In the genomic region with DNA sequence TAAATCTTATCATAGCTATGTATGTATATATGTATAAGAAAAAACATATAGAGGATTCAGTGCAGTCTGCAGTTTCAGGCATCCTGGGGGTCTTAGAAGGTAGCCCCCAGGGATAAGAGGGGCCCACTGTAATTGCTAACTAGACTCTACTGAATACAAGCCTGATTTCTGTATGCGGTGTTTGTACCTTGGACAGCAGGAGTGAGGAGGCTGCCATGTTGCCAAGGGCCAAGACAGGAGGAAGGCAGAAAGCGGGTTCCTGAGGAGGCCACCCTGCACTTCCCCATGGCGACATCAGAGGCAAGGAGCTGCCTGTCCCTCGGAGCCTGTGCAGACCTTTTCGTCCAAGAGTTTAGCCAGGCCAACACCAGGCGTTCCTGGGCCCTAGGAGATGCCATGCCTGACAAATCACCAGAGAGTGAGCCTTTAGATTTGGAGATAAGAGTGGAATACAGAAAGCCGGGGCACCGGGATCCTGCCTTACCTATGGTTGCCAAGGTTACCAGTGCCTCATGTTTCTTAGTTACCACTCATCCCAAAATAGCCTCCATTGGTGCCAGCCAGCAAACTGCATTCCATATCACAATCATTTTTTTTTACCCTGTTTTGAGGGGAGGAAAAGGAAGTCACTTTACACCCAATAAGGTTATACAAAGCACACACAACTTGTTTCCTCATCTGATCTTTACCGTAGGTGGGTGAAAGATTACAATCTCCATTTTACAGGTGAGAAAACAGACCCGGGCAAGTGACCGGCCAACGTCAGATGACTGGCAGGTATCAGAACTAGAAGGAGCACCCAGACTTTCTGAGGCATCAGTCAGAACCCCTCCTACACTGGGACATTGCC, we compare ENCODE assay signal across 21 cellular contexts. TPM values are rescaled to one million over a fixed set of nuclear protein-coding genes. Genes with fewer than 3 reads are reported as not detected.
"Had no signal": no experiment of that assay in that cellular context is flagged by ENCODE, and none has a peak within 500 bp of the region (broad histone marks: within the 10 kb centered on the region; RNA-seq: fewer than 3 reads in every experiment).

No MANE protein-coding gene starts in this region.

- H3K36me3 Mint-ChIP-seq: naive thymus-derived CD4-positive, alpha-beta T cell had no signal

- ATAC-seq: left lung; naive thymus-derived CD4-positive, alpha-beta T cell had no signal

- H3K27ac ChIP-seq: left lung, stomach, thoracic aorta had no signal

- H3K9me3 Mint-ChIP-seq: naive thymus-derived CD4-positive, alpha-beta T cell; neural crest cell had no signal

- H3K4me3 ChIP-seq: dorsolateral prefrontal cortex, heart right ventricle, left lung, lung, stomach, thoracic aorta had no signal

- H3K9me3 ChIP-seq: heart right ventricle, left lung, stomach, thoracic aorta had no signal

- H3K4me1 ChIP-seq: left lung had no signal

- H3K36me3 ChIP-seq: heart right ventricle, left lung, stomach, thoracic aorta had no signal

- H3K27me3 ChIP-seq: dorsolateral prefrontal cortex had no signal

- DNase-seq: cortex of kidney; effector CD8-positive, alpha-beta T cell; foreskin melanocyte; heart right ventricle; kidney glomerular epithelial cell; left lung; midbrain; naive thymus-derived CD4-positive, alpha-beta T cell; posterior cingulate gyrus; small intestine; stimulated activated CD4-positive, alpha-beta T cell treated with anti-CD3 and anti-CD28 coated beads, Interleukin-12 subunit alpha, Interleukin-12 subunit beta, amount 100 ng/mL, for 4 hours; stimulated activated naive CD4-positive, alpha-beta T cell; stomach; substantia nigra; trophoblast cell had no signal

- H3K27ac Mint-ChIP-seq: naive thymus-derived CD4-positive, alpha-beta T cell had no signal

- FAIRE-seq: islet of Langerhans, small intestine had no signal

- H3K4me3 Mint-ChIP-seq: neural crest cell had no signal

RNA-seq across cellular contexts. Expression of gene KCNF1, which starts 51.0 kb away (rescaled TPM):
- total RNA-seq: left lung; naive thymus-derived CD4-positive, alpha-beta T cell; osteocyte; thoracic aorta had no signal
